8 cellular contexts compared by ENCODE assay signal in genomic region chr16:54282202-54282922, GRCh38. TPM values are rescaled to one million over a fixed set of nuclear protein-coding genes. Genes with fewer than 3 reads are reported as not detected.
DNase-seq lines count a peak whose midpoint lies in the region; ATAC-seq lines count a peak whose summit lies in the region.

No MANE protein-coding gene starts in this region.

- ATAC-seq in HG02588 (IDR thresholded peaks at IDR 0.05; ENCODE audit: unreplicated experiment), result no peak

- peak overlapping the region; percentile 30 for H3K4me3 Mint-ChIP-seq in activated T-helper 1 cell treated with anti-CD3 and anti-CD28 coated beads, Interleukin-12 subunit alpha, Interleukin-12 subunit beta, Interleukin-2, Interleukin-4 antibody, amounts not matched to agents 30 ng/mL and 10 ng/mL and 1 ng/mL, durations not matched to agents 14 hours and 24 hours and 36 hours
- no peak overlapping the region for H3K4me3 Mint-ChIP-seq in immature natural killer cell

- intact Hi-C loops in activated T-helper 1 cell treated with anti-CD3 and anti-CD28 coated beads, Interleukin-12 subunit alpha, Interleukin-12 subunit beta, Interleukin-2, Interleukin-4 antibody, amounts not matched to agents 30 ng/mL and 10 ng/mL and 1 ng/mL, durations not matched to agents 14 hours and 24 hours and 36 hours (cut with micrococcal nuclease), result loop anchor here (2.0 to 5.0 kb wide), 7 partner anchors 335 to 1045 kb away; no protein-coding TSS in a partner anchor

- H3K4me1 Mint-ChIP-seq in activated T-helper 1 cell treated with anti-CD3 and anti-CD28 coated beads, Interleukin-12 subunit alpha, Interleukin-12 subunit beta, Interleukin-2, Interleukin-4 antibody, amounts not matched to agents 30 ng/mL and 10 ng/mL and 1 ng/mL, durations not matched to agents 14 hours and 24 hours and 36 hours (ENCODE audit: low read depth), result peaks cover 21% of the 10 kb centered on the region
- H3K4me1 Mint-ChIP-seq in immature natural killer cell, result peaks cover 10 to 13% of the 10 kb centered on the region in 2 donors

- H3K4me3 ChIP-seq in iPS-11a (ENCODE audit: low read depth, low read length), result peak overlapping the region; percentile 25

- DNase-seq in activated T-cell treated with anti-CD3 and anti-CD28 coated beads for 48 hours (ENCODE audit: low read depth) (peak; percentile 41), activated T-cell treated with anti-CD3 and anti-CD28 coated beads for 4 hours (no peak), superior temporal gyrus (ENCODE audit: extremely low spot score) (peak; percentile 13), G401 (ENCODE audit: low spot score) (no peak), immature natural killer cell (no peak)
- no peak for DNase-seq in activated T-helper 1 cell treated with anti-CD3 and anti-CD28 coated beads, Interleukin-12 subunit alpha, Interleukin-12 subunit beta, Interleukin-2, Interleukin-4 antibody, amounts not matched to agents 30 ng/mL and 10 ng/mL and 1 ng/mL, durations not matched to agents 14 hours and 24 hours and 36 hours (ENCODE audit: low spot score)

- in situ Hi-C loops in G401 (cut with HindIII; ENCODE audit: low sequenced_read_pairs), result no loop called here

- H3K27me3 Mint-ChIP-seq in activated T-helper 1 cell treated with anti-CD3 and anti-CD28 coated beads, Interleukin-12 subunit alpha, Interleukin-12 subunit beta, Interleukin-2, Interleukin-4 antibody, amounts not matched to agents 30 ng/mL and 10 ng/mL and 1 ng/mL, durations not matched to agents 14 hours and 24 hours and 36 hours (ENCODE audit: insufficient read depth), result peaks cover 58% of the 10 kb centered on the region
- H3K27me3 Mint-ChIP-seq in immature natural killer cell (ENCODE audit: low read depth in 3 of 3), result peaks cover 18 to 34% (median 22%) of the 10 kb centered on the region in 3 donors

- H3K36me3 Mint-ChIP-seq in activated T-helper 1 cell treated with anti-CD3 and anti-CD28 coated beads, Interleukin-12 subunit alpha, Interleukin-12 subunit beta, Interleukin-2, Interleukin-4 antibody, amounts not matched to agents 30 ng/mL and 10 ng/mL and 1 ng/mL, durations not matched to agents 14 hours and 24 hours and 36 hours (ENCODE audit: low read depth), result peaks cover 2% of the 10 kb centered on the region
- H3K36me3 Mint-ChIP-seq in immature natural killer cell, result peaks cover 0 to 4% (median 4%) of the 10 kb centered on the region in 3 donors

- H3K27ac Mint-ChIP-seq in activated T-helper 1 cell treated with anti-CD3 and anti-CD28 coated beads, Interleukin-12 subunit alpha, Interleukin-12 subunit beta, Interleukin-2, Interleukin-4 antibody, amounts not matched to agents 30 ng/mL and 10 ng/mL and 1 ng/mL, durations not matched to agents 14 hours and 24 hours and 36 hours, result no peak overlapping the region
- no peak overlapping the region for H3K27ac Mint-ChIP-seq in immature natural killer cell

- H3K9me3 Mint-ChIP-seq in activated T-helper 1 cell treated with anti-CD3 and anti-CD28 coated beads, Interleukin-12 subunit alpha, Interleukin-12 subunit beta, Interleukin-2, Interleukin-4 antibody, amounts not matched to agents 30 ng/mL and 10 ng/mL and 1 ng/mL, durations not matched to agents 14 hours and 24 hours and 36 hours, result no peaks in the 10 kb centered on the region
- H3K9me3 Mint-ChIP-seq in immature natural killer cell, result no peaks in the 10 kb centered on the region

RNA-seq across cellular contexts. Expression of gene IRX3, which starts 4.2 kb away (rescaled TPM):
- 1.1 and 1.4 TPM in 2 replicates for total RNA-seq in activated T-helper 1 cell treated with anti-CD3 and anti-CD28 coated beads, Interleukin-12 subunit alpha, Interleukin-12 subunit beta, Interleukin-2, Interleukin-4 antibody, amounts not matched to agents 30 ng/mL and 10 ng/mL and 1 ng/mL, durations not matched to agents 14 hours and 24 hours and 36 hours
- total RNA-seq in G401 (2014; rRNA removed; shearing (Covaris generic)), result not detected in 2 replicates
- polyA plus RNA-seq in immature natural killer cell, result not detected

Comparison
In these comparisons a context has a peak if more than half of its experiments do, and no peak if none do; other contexts are left out.
1. DNase-seq: peak in activated T-cell treated with anti-CD3 and anti-CD28 coated beads for 48 hours (single experiment) and superior temporal gyrus (single experiment); none in activated T-cell treated with anti-CD3 and anti-CD28 coated beads for 4 hours (single experiment), activated T-helper 1 cell treated with anti-CD3 and anti-CD28 coated beads, Interleukin-12 subunit alpha, Interleukin-12 subunit beta, Interleukin-2, Interleukin-4 antibody, amounts not matched to agents 30 ng/mL and 10 ng/mL and 1 ng/mL, durations not matched to agents 14 hours and 24 hours and 36 hours (single experiment), G401 (single experiment) and immature natural killer cell (0 of 3).